9 cellular contexts compared by ENCODE assay signal in genomic region chr11:66326261-66327111, GRCh38. TPM values are rescaled to one million over a fixed set of nuclear protein-coding genes. Genes with fewer than 3 reads are reported as not detected.
A peak's percentile ranks its signal among the peaks of the same experiment; 100 is the strongest.
DNase-seq lines count a peak whose midpoint lies in the region; ATAC-seq and TF ChIP-seq lines count a peak whose summit lies in the region.
"Had no signal": no experiment of that assay in that cellular context is flagged by ENCODE, and none has a peak within 500 bp of the region (broad histone marks: within the 10 kb centered on the region; RNA-seq: fewer than 3 reads in every experiment).

No MANE protein-coding gene starts in this region.

- ATAC-seq in HG03039 (IDR thresholded peaks at IDR 0.05; ENCODE audit: unreplicated experiment): no peak

- WGBS in tibial nerve, 2 donors: 14 to 18% methylated on average over 15 to 21 of the region's 21 CpGs

- TF ChIP-seq POLR2A in tibial nerve (IDR thresholded peaks at IDR 0.05): no peak

- H3K4me3 Mint-ChIP-seq in activated CD4-positive, alpha-beta T cell treated with anti-CD3 and anti-CD28 coated beads, Interleukin-2, amount 10 ng/mL, durations not matched to agents 24 days and 14 days: peak overlapping the region; percentile 48
- no peak overlapping the region for H3K4me3 Mint-ChIP-seq in activated naive CD8-positive, alpha-beta T cell treated with anti-CD3 and anti-CD28 coated beads for 36 hours
- H3K4me3 Mint-ChIP-seq: B cell had no signal

- H3K4me3 ChIP-seq in tibial nerve: no peak overlapping the region

- H3K27me3 ChIP-seq in tibial nerve: no peaks in the 10 kb centered on the region

- no peaks in the 10 kb centered on the region for H3K9me3 ChIP-seq in tibial nerve

- H3K36me3 Mint-ChIP-seq in activated CD4-positive, alpha-beta T cell treated with anti-CD3 and anti-CD28 coated beads, Interleukin-2, amount 10 ng/mL, durations not matched to agents 24 days and 14 days (ENCODE audit: low read depth): no peaks in the 10 kb centered on the region
- no peaks in the 10 kb centered on the region for H3K36me3 Mint-ChIP-seq in activated naive CD8-positive, alpha-beta T cell treated with anti-CD3 and anti-CD28 coated beads for 36 hours

- no peaks in the 10 kb centered on the region for H3K9me3 Mint-ChIP-seq in activated CD4-positive, alpha-beta T cell treated with anti-CD3 and anti-CD28 coated beads, Interleukin-2, amount 10 ng/mL, durations not matched to agents 24 days and 14 days
- H3K9me3 Mint-ChIP-seq in activated naive CD8-positive, alpha-beta T cell treated with anti-CD3 and anti-CD28 coated beads for 36 hours: no peaks in the 10 kb centered on the region

- no peaks in the 10 kb centered on the region for H3K27me3 Mint-ChIP-seq in activated CD4-positive, alpha-beta T cell treated with anti-CD3 and anti-CD28 coated beads, Interleukin-2, amount 10 ng/mL, durations not matched to agents 24 days and 14 days
- H3K27me3 Mint-ChIP-seq in activated naive CD8-positive, alpha-beta T cell treated with anti-CD3 and anti-CD28 coated beads for 36 hours: no peaks in the 10 kb centered on the region
- H3K27me3 Mint-ChIP-seq: B cell had no signal

- TF ChIP-seq EP300 in tibial nerve (IDR thresholded peaks at IDR 0.05): no peak

- H3K27ac ChIP-seq in tibial nerve: peak overlapping the region; percentile 56 to 80 (median 74)

- intact Hi-C loops in activated CD4-positive, alpha-beta T cell treated with anti-CD3 and anti-CD28 coated beads, Interleukin-2, amount 10 ng/mL, durations not matched to agents 24 days and 14 days (cut with micrococcal nuclease): no loop called here

- peaks cover 0 to 76% (median 34%) of the 10 kb centered on the region in 4 donors for H3K4me1 ChIP-seq in tibial nerve

- no peak for TF ChIP-seq CTCF in tibial nerve (IDR thresholded peaks at IDR 0.05)

- H3K4me1 Mint-ChIP-seq in activated CD4-positive, alpha-beta T cell treated with anti-CD3 and anti-CD28 coated beads, Interleukin-2, amount 10 ng/mL, durations not matched to agents 24 days and 14 days: peaks cover 37% of the 10 kb centered on the region
- peaks cover 32% of the 10 kb centered on the region for H3K4me1 Mint-ChIP-seq in activated naive CD8-positive, alpha-beta T cell treated with anti-CD3 and anti-CD28 coated beads for 36 hours

- H3K36me3 ChIP-seq in tibial nerve: peaks cover 0 to 3% (median 0%) of the 10 kb centered on the region in 3 donors

- DNase-seq in activated CD4-positive, alpha-beta T cell treated with anti-CD3 and anti-CD28 coated beads, Interleukin-2, amount 10 ng/mL, durations not matched to agents 24 days and 14 days: peak; percentile 86
- no peak for DNase-seq in activated CD4-positive, alpha-beta T cell treated with anti-CD3 and anti-CD28 coated beads, Interleukin-2, amount 50 U/mL, for 48 hours
- DNase-seq in activated naive CD8-positive, alpha-beta T cell treated with anti-CD3 and anti-CD28 coated beads for 36 hours: peak; percentile 58
- DNase-seq in islet precursor cell: peak; percentile 78
- DNase-seq in tibial nerve (ENCODE audit: low spot score in 2 of 2): peak in 1 of 2 donors; percentile 31
- DNase-seq in activated gamma-delta T cell (lab: John Stamatoyannopoulos, UW): no peak
- DNase-seq in cerebellar cortex (ENCODE audit: low spot score): no peak

- peak overlapping the region; percentile 83 for H3K27ac Mint-ChIP-seq in activated CD4-positive, alpha-beta T cell treated with anti-CD3 and anti-CD28 coated beads, Interleukin-2, amount 10 ng/mL, durations not matched to agents 24 days and 14 days
- peak overlapping the region; percentile 80 for H3K27ac Mint-ChIP-seq in activated naive CD8-positive, alpha-beta T cell treated with anti-CD3 and anti-CD28 coated beads for 36 hours
- H3K27ac Mint-ChIP-seq: B cell had no signal

RNA-seq across cellular contexts. Expression of gene CD248, which starts 9.6 kb away (rescaled TPM):
- not detected in 2 replicates for total RNA-seq in activated CD4-positive, alpha-beta T cell treated with anti-CD3 and anti-CD28 coated beads, Interleukin-2, amount 10 ng/mL, durations not matched to agents 24 days and 14 days
- 10 to 100 TPM; 11.0 to 11.9 TPM for total RNA-seq in activated naive CD8-positive, alpha-beta T cell treated with anti-CD3 and anti-CD28 coated beads for 36 hours
- 10 to 100 TPM; 29.9 to 69.7 (median 47.3) TPM for total RNA-seq in tibial nerve

RNA-seq across cellular contexts. Expression of gene RIN1, which starts 9.7 kb away (rescaled TPM):
- total RNA-seq in activated CD4-positive, alpha-beta T cell treated with anti-CD3 and anti-CD28 coated beads, Interleukin-2, amount 10 ng/mL, durations not matched to agents 24 days and 14 days: 0.99 and 1.1 TPM in 2 replicates
- 1 to 10 TPM; 1.5 to 1.6 TPM for total RNA-seq in activated naive CD8-positive, alpha-beta T cell treated with anti-CD3 and anti-CD28 coated beads for 36 hours
- total RNA-seq in tibial nerve: 10 to 100 TPM in 1 of 4 donors, 1 to 10 TPM in 3; 2.4 to 14.1 (median 4.1) TPM

RNA-seq across cellular contexts. Expression of gene BRMS1, which starts 18.4 kb away (rescaled TPM):
- 55.6 and 58.4 TPM in 2 replicates for total RNA-seq in activated CD4-positive, alpha-beta T cell treated with anti-CD3 and anti-CD28 coated beads, Interleukin-2, amount 10 ng/mL, durations not matched to agents 24 days and 14 days
- 10 to 100 TPM; 47.5 to 48.8 TPM for total RNA-seq in activated naive CD8-positive, alpha-beta T cell treated with anti-CD3 and anti-CD28 coated beads for 36 hours
- 10 to 100 TPM; 27.2 to 44.7 (median 34.8) TPM for total RNA-seq in tibial nerve

RNA-seq across cellular contexts. Expression of gene B4GAT1, which starts 20.9 kb away (rescaled TPM):
- 10.8 and 11.1 TPM in 2 replicates for total RNA-seq in activated CD4-positive, alpha-beta T cell treated with anti-CD3 and anti-CD28 coated beads, Interleukin-2, amount 10 ng/mL, durations not matched to agents 24 days and 14 days
- 10 to 100 TPM in 1 of 2 experiments, 1 to 10 TPM in 1; 9.5 to 10.0 TPM for total RNA-seq in activated naive CD8-positive, alpha-beta T cell treated with anti-CD3 and anti-CD28 coated beads for 36 hours
- total RNA-seq in tibial nerve: 100 to 1,000 TPM in 1 of 4 donors, 10 to 100 TPM in 3; 53.4 to 105 (median 97.6) TPM

RNA-seq across cellular contexts. Expression of gene TMEM151A, which starts 34.8 kb away (rescaled TPM):
- total RNA-seq in activated CD4-positive, alpha-beta T cell treated with anti-CD3 and anti-CD28 coated beads, Interleukin-2, amount 10 ng/mL, durations not matched to agents 24 days and 14 days: not detected in 2 replicates
- not detected for total RNA-seq in activated naive CD8-positive, alpha-beta T cell treated with anti-CD3 and anti-CD28 coated beads for 36 hours
- total RNA-seq in tibial nerve: not detected

Comparison
In these comparisons a context has a peak if more than half of its experiments do, and no peak if none do; other contexts are left out.
1. DNase-seq: peak in activated CD4-positive, alpha-beta T cell treated with anti-CD3 and anti-CD28 coated beads, Interleukin-2, amount 10 ng/mL, durations not matched to agents 24 days and 14 days (single experiment), activated naive CD8-positive, alpha-beta T cell treated with anti-CD3 and anti-CD28 coated beads for 36 hours (single experiment) and islet precursor cell (single experiment); none in activated CD4-positive, alpha-beta T cell treated with anti-CD3 and anti-CD28 coated beads, Interleukin-2, amount 50 U/mL, for 48 hours (0 of 2), activated gamma-delta T cell (single experiment) and cerebellar cortex (single experiment).
2. RNA of gene CD248, which starts 9.6 kb away (total RNA-seq): 29.9 to 69.7 TPM in tibial nerve and 11.0 to 11.9 TPM in activated naive CD8-positive, alpha-beta T cell treated with anti-CD3 and anti-CD28 coated beads for 36 hours; not detected in activated CD4-positive, alpha-beta T cell treated with anti-CD3 and anti-CD28 coated beads, Interleukin-2, amount 10 ng/mL, durations not matched to agents 24 days and 14 days; every median in the first group is over 10 times any median in the second.